Comparison of ENCODE assay signal across 18 cellular contexts in genomic region chr7:119665791-119666190, GRCh38.
"Had no signal": no experiment of that assay in that cellular context is flagged by ENCODE, and none has a peak within 500 bp of the region (broad histone marks: within the 10 kb centered on the region; RNA-seq: fewer than 3 reads in every experiment).

No MANE protein-coding gene starts in this region.

- H3K27ac ChIP-seq: esophagus muscularis mucosa, gastrocnemius medialis had no signal

- H3K4me3 Mint-ChIP-seq: activated CD4-positive, alpha-beta T cell treated with anti-CD3 and anti-CD28 coated beads, Interleukin-2, amount 10 ng/mL, durations not matched to agents 24 days and 14 days; activated CD8-positive, alpha-beta T cell treated with anti-CD3 and anti-CD28 coated beads, Interleukin-2, amount 10 ng/mL, durations not matched to agents 7 days and 5 days; activated naive CD8-positive, alpha-beta T cell; activated T-cell treated with anti-CD3 and anti-CD28 coated beads, Interleukin-2, amount 50 U/mL, for 72 hours; natural killer cell treated with Interleukin-12 subunit alpha and Interleukin-12 subunit beta and Interleukin-15 and Interleukin-18, amount 100 ng/mL, for 72 hours had no signal

- H3K36me3 Mint-ChIP-seq: activated naive CD8-positive, alpha-beta T cell had no signal

- H3K4me1 ChIP-seq: esophagus muscularis mucosa, gastrocnemius medialis had no signal

- H3K4me1 Mint-ChIP-seq: activated CD4-positive, alpha-beta T cell treated with anti-CD3 and anti-CD28 coated beads, Interleukin-2, amount 10 ng/mL, durations not matched to agents 24 days and 14 days had no signal

- DNase-seq: activated CD4-positive, alpha-beta T cell treated with anti-CD3 and anti-CD28 coated beads, Interleukin-2, amount 10 ng/mL, durations not matched to agents 24 days and 14 days; activated CD4-positive, CD25-positive, alpha-beta regulatory T cell; activated CD8-positive, alpha-beta memory T cell treated with anti-CD3 and anti-CD28 coated beads, Interleukin-2, amount 50 U/mL, for 4 hours; activated CD8-positive, alpha-beta T cell treated with anti-CD3 and anti-CD28 coated beads, Interleukin-2, amount 10 ng/mL, durations not matched to agents 7 days and 5 days; activated gamma-delta T cell treated with Interleukin-2 at 50 U/mL for 16 hours; activated T-cell treated with anti-CD3 and anti-CD28 coated beads, Interleukin-2, amount 50 U/mL, for 72 hours; amniotic stem cell; gastrocnemius medialis; kidney glomerular epithelial cell; nucleus accumbens; right cardiac atrium; stimulated activated CD4-positive, alpha-beta T cell treated with anti-CD3 and anti-CD28 coated beads, Interleukin-4, amount 100 ng/mL, for 4 hours; stimulated activated naive CD8-positive, alpha-beta T cell treated with anti-CD3 and anti-CD28 coated beads, Interleukin-15, Interleukin-2, amounts not matched to agents 100 U/mL and 50 U/mL, for 24 hours; trophoblast cell had no signal

- H3K27ac Mint-ChIP-seq: activated CD4-positive, alpha-beta T cell treated with anti-CD3 and anti-CD28 coated beads, Interleukin-2, amount 10 ng/mL, durations not matched to agents 24 days and 14 days; activated CD8-positive, alpha-beta T cell treated with anti-CD3 and anti-CD28 coated beads, Interleukin-2, amount 10 ng/mL, durations not matched to agents 7 days and 5 days; activated naive CD8-positive, alpha-beta T cell; activated T-cell treated with anti-CD3 and anti-CD28 coated beads, Interleukin-2, amount 50 U/mL, for 72 hours; natural killer cell treated with Interleukin-12 subunit alpha and Interleukin-12 subunit beta and Interleukin-15 and Interleukin-18, amount 100 ng/mL, for 72 hours had no signal

- H3K27me3 ChIP-seq: esophagus muscularis mucosa, gastrocnemius medialis had no signal

- H3K9me3 ChIP-seq: esophagus muscularis mucosa, gastrocnemius medialis had no signal

- H3K4me3 ChIP-seq: esophagus muscularis mucosa, gastrocnemius medialis, smooth muscle cell had no signal

- H3K36me3 ChIP-seq: esophagus muscularis mucosa, gastrocnemius medialis had no signal

- H3K27me3 Mint-ChIP-seq: activated CD4-positive, alpha-beta T cell treated with anti-CD3 and anti-CD28 coated beads, Interleukin-2, amount 10 ng/mL, durations not matched to agents 24 days and 14 days; activated naive CD8-positive, alpha-beta T cell; natural killer cell treated with Interleukin-12 subunit alpha and Interleukin-12 subunit beta and Interleukin-15 and Interleukin-18, amount 100 ng/mL, for 72 hours had no signal

- H3K4me2 ChIP-seq: smooth muscle cell had no signal
